Comparison of ENCODE assay signal across 10 cellular contexts in genomic region chr6:157768304-157768703, GRCh38. TPM values are rescaled to one million over a fixed set of nuclear protein-coding genes. Genes with fewer than 3 reads are reported as not detected.
DNase-seq lines count a peak whose midpoint lies in the region; ATAC-seq, FAIRE-seq and TF ChIP-seq lines count a peak whose summit lies in the region.
"Had no signal": no experiment of that assay in that cellular context is flagged by ENCODE, and none has a peak within 500 bp of the region (broad histone marks: within the 10 kb centered on the region; RNA-seq: fewer than 3 reads in every experiment).

No MANE protein-coding gene starts in this region.

- no peaks in the 10 kb centered on the region for H3K79me2 ChIP-seq in K562 (ENCODE audit: control insufficient read depth, insufficient read depth, low read length)
- H3K79me2 ChIP-seq: hepatocyte had no signal

- in situ Hi-C loops in K562 (cut with MboI) = no loop called here

- ATAC-seq in GM18909 (IDR thresholded peaks at IDR 0.05; ENCODE audit: poor library complexity, unreplicated experiment) = peak; percentile 36
- ATAC-seq in K562 = no peak

- peak overlapping the region; percentile 54 for H2AFZ ChIP-seq in K562 (ENCODE audit: low read depth, low read length)
- H2AFZ ChIP-seq: hepatocyte had no signal

- H3K27ac ChIP-seq in BLaER1 = peak overlapping the region; percentile 74
- H3K27ac ChIP-seq in K562 (ENCODE audit: extremely low read depth, low read depth, low read length) = no peak overlapping the region
- H3K27ac ChIP-seq in RWPE1 = no peak overlapping the region
- H3K27ac ChIP-seq: hepatocyte had no signal

- H3K4me3 ChIP-seq in BLaER1 (peak overlapping the region; percentile 27; the same call in 1 of the 2 replicates), K562 (no peak overlapping the region)
- H3K4me3 ChIP-seq: hepatocyte had no signal

- TF ChIP-seq CTCF in K562 (IDR thresholded peaks at IDR 0.05 in 2 of 3, conservative IDR thresholded peaks at IDR 0.05 in 1 of 3; ENCODE audit: insufficient read depth in 2 of 3, low read depth in 1 of 3, low read length in 3 of 3) (no peak), RWPE1 (conservative IDR thresholded peaks at IDR 0.05; ENCODE audit: low read depth) (no peak)

- 52% methylated on average over 6 of the region's 6 CpGs for WGBS in K562 (ENCODE audit: insufficient coverage, low coverage, missing lambda C conversion rate)

- intact Hi-C loops in K562 (cut with micrococcal nuclease) (no loop called here), head of caudate nucleus (cut with DNase I) (no loop called here)

- no peaks in the 10 kb centered on the region for H3K9me3 ChIP-seq in BLaER1
- no peaks in the 10 kb centered on the region for H3K9me3 ChIP-seq in K562 (replicated peaks; ENCODE audit: control insufficient read depth, insufficient read depth, low read depth, low read length)

- H3K9ac ChIP-seq in BLaER1 = peak overlapping the region; percentile 63
- H3K9ac ChIP-seq in K562 (ENCODE audit: insufficient read depth in 1 of 2, low read depth in 2 of 2, low read length in 2 of 2) = peak overlapping the region in 1 of 2 experiments; percentile 68; a peak in 1 of 4 replicates

- no TSS peak for BruUV-seq in K562 (replicated peaks; lab: Mats Ljungman, UMichigan)

- H3K4me1 ChIP-seq in BLaER1 = peaks cover 67% of the 10 kb centered on the region
- peaks cover 18 to 26% of the 10 kb centered on the region in 2 experiments for H3K4me1 ChIP-seq in K562 (replicated peaks in 1 of 2; ENCODE audit: control insufficient read depth in 2 of 2, insufficient read depth in 2 of 2, low read length in 2 of 2)

- H3K4me2 ChIP-seq in BLaER1 (peak overlapping the region; percentile 92), K562 (ENCODE audit: insufficient read depth, low read length) (no peak overlapping the region)
- H3K4me2 ChIP-seq: hepatocyte had no signal

- H3K9me1 ChIP-seq in K562 (ENCODE audit: control insufficient read depth, insufficient read depth, low read length) = no peaks in the 10 kb centered on the region

- no peak for TF ChIP-seq RAD21 in K562 (CRISPR knock-in tag; conservative IDR thresholded peaks at IDR 0.05 in 1 of 2, IDR thresholded peaks at IDR 0.05 in 1 of 2)

- no peak for FAIRE-seq in K562 (lab: Jason Lieb, UNC)

- POLR2A ChIA-PET in K562 (lab: Yijun Ruan, JAX) (interaction anchor here (0.6 to 1.2 kb wide), 4 partner anchors 19 to 105 kb away, joined by 3 to 6 read pairs (median 4); no protein-coding TSS in a partner anchor), RWPE1 (lab: Yijun Ruan, JAX; ENCODE audit: low non-redundant PET) (no interaction called here)

- H3K36me3 ChIP-seq in BLaER1 (no peaks in the 10 kb centered on the region), K562 (ENCODE audit: control insufficient read depth, insufficient read depth, low read length) (no peaks in the 10 kb centered on the region)

- TF ChIP-seq POLR2A in K562 (conservative IDR thresholded peaks at IDR 0.05) = no peak

- TF ChIP-seq EP300 in K562 (IDR thresholded peaks at IDR 0.05; ENCODE audit: low read length) = no peak

- DNase-seq in NOMO-1 treated with DMSO at 0.1 percent for 48 hours (lab: John Stamatoyannopoulos, UW; ENCODE audit: unreplicated experiment) (peak; percentile 83), K562 (ENCODE audit: extremely low read depth in 1 of 4, low spot score in 3 of 4) (no peak), RWPE1 (ENCODE audit: low spot score) (no peak), head of caudate nucleus (no peak), epidermal melanocyte (ENCODE audit: insufficient read length, low spot score) (no peak)
- no peak for DNase-seq in activated CD4-positive, CD25-positive, alpha-beta regulatory T cell (lab: John Stamatoyannopoulos, UW)
- DNase-seq: NCI-H2107 had no signal

- H4K20me1 ChIP-seq in BLaER1 (peaks cover 8% of the 10 kb centered on the region), K562 (replicated peaks; ENCODE audit: control insufficient read depth, insufficient read depth, low read length) (no peaks in the 10 kb centered on the region)

- CTCF ChIA-PET in K562 (lab: Yijun Ruan, JAX; ENCODE audit: low intra/inter-chr PET ratio) = no interaction called here
- CTCF ChIA-PET in RWPE1 (lab: Yijun Ruan, JAX) = no interaction called here

- H3K27me3 ChIP-seq in BLaER1 = no peaks in the 10 kb centered on the region
- no peaks in the 10 kb centered on the region for H3K27me3 ChIP-seq in K562 (ENCODE audit: control insufficient read depth in 2 of 2, insufficient read depth in 2 of 2, low read length in 2 of 2)
- H3K27me3 ChIP-seq: hepatocyte had no signal

TF ChIP-seq in K562, 482 proteins besides CTCF, POLR2A, EP300 and RAD21:
- TF ChIP-seq PML (IDR thresholded peaks at IDR 0.05; ENCODE audit: low read length) (no peak), CTCFL (IDR thresholded peaks at IDR 0.05; ENCODE audit: borderline replicate concordance, insufficient read depth, low read depth, low read length, poor library complexity, severe bottlenecking) (no peak), SPI1 (IDR thresholded peaks at IDR 0.05; ENCODE audit: borderline replicate concordance, low read depth, low read length) (peak; percentile 66; the same call in 1 of the 2 replicates), FOXP1 (CRISPR knock-in tag; IDR thresholded peaks at IDR 0.05) (no peak)

RNA-seq across cellular contexts. Expression of gene SNX9, which starts 54.7 kb away (rescaled TPM):
- total RNA-seq in K562 (2011; cell fraction: chromatin; rRNA removed; ENCODE audit: low replicate concordance) = 38.7 and 52.0 TPM in 2 replicates
- 23.3 and 24.7 TPM in 2 replicates for total RNA-seq in K562 (2011; cell fraction: nucleolus; rRNA removed)
- 28.7 and 31.5 TPM in 2 replicates for total RNA-seq in K562 (2011; cell fraction: nucleoplasm; rRNA removed)
- total RNA-seq in K562 (2014; rRNA removed) (57.1 and 64.3 TPM in 2 replicates), K562 (2014; rRNA removed; fragmentation: Illumina TruSeq; extraction: Trizol) (52.8 and 59.8 TPM in 2 replicates), K562 (2015; rRNA removed; fragmentation: Illumina TruSeq; extraction: Trizol) (45.2 and 48.1 TPM in 2 replicates), K562 (2021) (66.8 and 72.2 TPM in 2 replicates)
- polyA plus RNA-seq in K562 (2011; rRNA removed) (63.6 and 80.2 TPM in 2 replicates), K562 (2014; fragmentation: Illumina TruSeq; extraction: Trizol) (79.5 and 81.7 TPM in 2 replicates), K562 (2014; fragmentation: Nextera tagmentation; extraction: Ambion mirVana) (1 to 10 TPM; 6.0 to 7.3 TPM), K562 (2014; rRNA removed) (61.3 and 70.0 TPM in 2 replicates)
- 35.7 and 42.0 TPM in 2 replicates for polyA plus RNA-seq in K562 (2011; cell fraction: cytosol; rRNA removed)
- 56.0 and 61.8 TPM in 2 replicates for polyA plus RNA-seq in K562 (2011; cell fraction: nucleus; rRNA removed)
- 38.3 and 43.4 TPM in 2 replicates for polyA plus RNA-seq in K562 (2012)
- polyA minus RNA-seq in K562 (2011; rRNA and poly(A)+ RNA removed) = 59.7 and 63.7 TPM in 2 replicates
- polyA minus RNA-seq in K562 (2011; cell fraction: cytosol; rRNA and poly(A)+ RNA removed) = 28.7 and 35.8 TPM in 2 replicates
- polyA minus RNA-seq in K562 (2011; cell fraction: nucleus; rRNA and poly(A)+ RNA removed) = 21.7 and 34.3 TPM in 2 replicates
